Comparison of ENCODE assay signal across 1 cellular context in the genomic region with DNA sequence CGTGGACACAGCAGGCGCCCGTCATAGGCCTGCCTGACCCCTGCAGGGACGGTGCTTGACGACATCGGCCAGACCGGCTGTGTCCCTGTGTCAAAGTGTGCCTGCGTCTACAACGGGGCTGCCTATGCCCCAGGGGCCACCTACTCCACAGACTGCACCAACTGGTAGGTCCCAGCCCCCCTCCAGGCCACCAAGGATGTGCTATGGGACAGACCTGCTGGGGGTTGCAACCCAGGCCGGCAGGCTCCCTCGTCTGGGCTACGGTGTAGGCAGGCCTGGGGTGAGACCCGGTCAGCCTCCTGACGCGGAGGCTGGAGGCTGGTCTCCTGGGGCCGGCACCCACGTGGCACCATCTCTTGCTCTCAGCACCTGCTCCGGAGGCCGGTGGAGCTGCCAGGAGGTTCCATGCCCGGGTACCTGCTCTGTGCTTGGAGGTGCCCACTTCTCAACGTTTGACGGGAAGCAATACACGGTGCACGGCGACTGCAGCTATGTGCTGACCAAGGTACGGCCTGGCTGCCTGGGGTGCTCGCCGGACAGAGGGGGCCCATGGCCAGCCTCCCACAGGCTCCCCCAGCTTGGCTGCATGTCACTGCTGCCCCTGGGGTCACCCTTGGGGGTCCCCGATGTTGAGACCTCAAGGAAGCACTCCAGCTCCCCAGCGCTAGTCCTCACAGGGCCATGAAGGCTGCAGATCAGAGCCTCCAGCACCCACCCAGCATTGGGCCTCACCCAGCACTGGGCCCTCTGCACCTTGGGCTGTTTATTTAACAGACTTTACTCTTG.
TF ChIP-seq lines count a peak whose summit lies in the region.

No MANE protein-coding gene starts in this region.

TF ChIP-seq in WTC11, 78 proteins besides CTCF, POLR2A, EP300 and RAD21 (continued from another document):
- TF ChIP-seq ZSCAN18 (CRISPR knock-in tag; IDR thresholded peaks at IDR 0.05) (no peak), SP1 (CRISPR knock-in tag; conservative IDR thresholded peaks at IDR 0.05) (no peak)
TF ChIP-seq in WTC11: peak in this region for 0.
